17 cellular contexts compared by ENCODE assay signal in genomic region chr17:56831364-56832095, GRCh38. TPM values are rescaled to one million over a fixed set of nuclear protein-coding genes. Genes with fewer than 3 reads are reported as not detected.
A peak's percentile ranks its signal among the peaks of the same experiment; 100 is the strongest.
DNase-seq lines count a peak whose midpoint lies in the region; ATAC-seq, FAIRE-seq and TF ChIP-seq lines count a peak whose summit lies in the region.
"Had no signal": no experiment of that assay in that cellular context is flagged by ENCODE, and none has a peak within 500 bp of the region (broad histone marks: within the 10 kb centered on the region; RNA-seq: fewer than 3 reads in every experiment).

No MANE protein-coding gene starts in this region.

- no peak overlapping the region for H4K91ac ChIP-seq in H1 (replicated peaks; ENCODE audit: insufficient read length, low read length)
- H4K91ac ChIP-seq in H9 (ENCODE audit: insufficient read length, low read depth, low read length): no peak overlapping the region

- H3K18ac ChIP-seq in H1 (ENCODE audit: extremely low read depth, low read length) (no peak overlapping the region), H9 (ENCODE audit: insufficient read length, low read depth, low read length) (no peak overlapping the region)

- H4K8ac ChIP-seq in H1 (ENCODE audit: extremely low read depth, insufficient read depth, low read length): no peak overlapping the region
- no peak overlapping the region for H4K8ac ChIP-seq in H9 (replicated peaks; ENCODE audit: insufficient read length, low read depth, low read length)

- TF ChIP-seq EP300 in SK-N-SH (IDR thresholded peaks at IDR 0.05; ENCODE audit: borderline replicate concordance in 1 of 2, low read depth in 1 of 2, low read length in 1 of 2): no peak
- no peak for TF ChIP-seq EP300 in H1 (IDR thresholded peaks at IDR 0.05; ENCODE audit: borderline replicate concordance in 1 of 2, low read depth in 2 of 2, low read length in 2 of 2)

- H3K14ac ChIP-seq in H1 (ENCODE audit: insufficient read length) (no peak overlapping the region), H9 (ENCODE audit: insufficient read depth, low read length) (no peak overlapping the region)

- peak overlapping the region in 1 of 2 experiments; percentile 79; a peak in 1 of 5 replicates for H3K4me3 Mint-ChIP-seq in H9

- H3K23ac ChIP-seq in H1 (ENCODE audit: insufficient read length): no peak overlapping the region
- no peak overlapping the region for H3K23ac ChIP-seq in H9 (ENCODE audit: insufficient read length, low read depth, low read length)

- H2AFZ ChIP-seq in SK-N-SH (ENCODE audit: low read depth) (no peak overlapping the region), PC-3 (ENCODE audit: low read length) (no peak overlapping the region), H1 (ENCODE audit: low read length) (no peak overlapping the region), H9 (ENCODE audit: low read length) (no peak overlapping the region)

- FAIRE-seq in H1 (lab: Jason Lieb, UNC): no peak

- H3K27me3 ChIP-seq in SK-N-SH (ENCODE audit: insufficient read depth) (no peaks in the 10 kb centered on the region), BLaER1 (no peaks in the 10 kb centered on the region), PC-3 (ENCODE audit: low read length) (no peaks in the 10 kb centered on the region), H1 (replicated peaks in 1 of 4; ENCODE audit: control insufficient read depth in 3 of 4, extremely low read depth in 1 of 4, insufficient read depth in 3 of 4, low read length in 3 of 4) (peaks cover 0 to 8% (median 6%) of the 10 kb centered on the region in 4 experiments; a peak in 6 of 7 replicates), H9 (ENCODE audit: insufficient read depth, low read length) (peaks cover 5% of the 10 kb centered on the region; the same call in 1 of the 2 replicates), MG63 (no peaks in the 10 kb centered on the region)
- H3K27me3 ChIP-seq: esophagus squamous epithelium, thyroid gland had no signal

- H3K9ac ChIP-seq in SK-N-SH (no peak overlapping the region), BLaER1 (peak overlapping the region; percentile 88; the same call in 1 of the 2 replicates), PC-3 (ENCODE audit: low read length) (no peak overlapping the region), H1 (replicated peaks in 1 of 4; ENCODE audit: extremely low read depth in 1 of 4, low read depth in 3 of 4, low read length in 3 of 4) (no peak overlapping the region), H9 (ENCODE audit: extremely low read depth, insufficient read length, low read length) (no peak overlapping the region)

- H2BK5ac ChIP-seq in H1 (ENCODE audit: low read depth, low read length) (no peak overlapping the region), H9 (ENCODE audit: insufficient read length, low read length) (no peak overlapping the region)

- H3K56ac ChIP-seq in H1 (replicated peaks; ENCODE audit: insufficient read length, low read depth, low read length): no peak overlapping the region
- H3K56ac ChIP-seq in H9 (ENCODE audit: insufficient read length, low read depth, low read length): no peak overlapping the region

- H3K4ac ChIP-seq in H1 (replicated peaks; ENCODE audit: insufficient read length, low read depth, low read length) (no peak overlapping the region), H9 (ENCODE audit: low read depth, low read length) (no peak overlapping the region)

- no peak overlapping the region for H3T11ph ChIP-seq in H9 (ENCODE audit: low read length)

- CTCF ChIA-PET in SK-N-SH (lab: Yijun Ruan, JAX) (interaction anchor here (0.6 to 2.1 kb wide), 2 partner anchors 12 to 20 kb away, joined by 3 to 15 read pairs; no protein-coding TSS in a partner anchor), PC-3 (lab: Charles Lee) (no interaction called here), H1 (lab: Charles Lee; ENCODE audit: partially characterized antibody) (interaction anchor here (0.7 to 1.1 kb wide), 4 partner anchors 12 to 129 kb away, joined by 3 to 5 read pairs (median 4); partner anchors contain the start of gene COIL)

- H3K79me2 ChIP-seq in SK-N-SH (ENCODE audit: insufficient read depth) (peaks cover 51% of the 10 kb centered on the region), PC-3 (ENCODE audit: low read length) (peaks cover 58% of the 10 kb centered on the region), H1 (ENCODE audit: control insufficient read depth in 1 of 2, insufficient read depth in 2 of 2, low read length in 2 of 2) (peaks cover 0 to 8% of the 10 kb centered on the region in 2 experiments; a peak in 1 of 4 replicates), H9 (ENCODE audit: insufficient read depth, low read length) (no peaks in the 10 kb centered on the region; the same call in 1 of the 2 replicates)

- DNase-seq in SK-N-SH (no peak), PC-3 (no peak), H1 (ENCODE audit: low read depth in 1 of 2, low spot score in 2 of 2) (no peak), H9 (no peak), MG63 (no peak), ecto neural progenitor cell (ENCODE audit: low spot score) (no peak)
- DNase-seq: 8988T; esophagus squamous epithelium; NCI-H1105 treated with DMSO at 0.1 percent for 48 hours; NCI-H2171; NK-92 treated with Interleukin-12 subunit alpha and Interleukin-12 subunit beta, amount 100 ng/mL, for 24 hours; stimulated activated CD4-positive, alpha-beta T cell treated with anti-CD3 and anti-CD28 coated beads, Interleukin-2, amount 100 ng/mL, for 48 hours; thyroid gland had no signal

- H3K9me3 ChIP-seq in SK-N-SH: no peaks in the 10 kb centered on the region
- H3K9me3 ChIP-seq in BLaER1: no peaks in the 10 kb centered on the region
- no peaks in the 10 kb centered on the region for H3K9me3 ChIP-seq in PC-3 (ENCODE audit: low read length)
- no peaks in the 10 kb centered on the region; a peak in 1 of 4 replicates for H3K9me3 ChIP-seq in H1 (ENCODE audit: insufficient read depth in 2 of 2, low read depth in 1 of 2, low read length in 1 of 2)
- H3K9me3 ChIP-seq in H9 (ENCODE audit: control insufficient read depth, low read depth, low read length): no peaks in the 10 kb centered on the region
- no peaks in the 10 kb centered on the region for H3K9me3 ChIP-seq in MG63
- H3K9me3 ChIP-seq: esophagus squamous epithelium, thyroid gland had no signal

- ATAC-seq in SK-N-SH treated with all-trans-retinoic acid at 6 μM for 48 hours (no peak), PC-3 (no peak)
- ATAC-seq: Right ventricle myocardium inferior had no signal

- H3K4me1 Mint-ChIP-seq in H9: peaks cover 15 to 22% of the 10 kb centered on the region in 2 experiments

- intact Hi-C loops in PC-3 (cut with micrococcal nuclease): no loop called here

- TF ChIP-seq RAD21 in SK-N-SH (IDR thresholded peaks at IDR 0.05; ENCODE audit: low read length): no peak
- TF ChIP-seq RAD21 in H1 (IDR thresholded peaks at IDR 0.05 in 1 of 2, conservative IDR thresholded peaks at IDR 0.05 in 1 of 2; ENCODE audit: low read depth in 2 of 2, low read length in 2 of 2): no peak

- H3K4me3 ChIP-seq in SK-N-SH (ENCODE audit: low read depth in 2 of 2, low read length in 1 of 2): peak overlapping the region in 1 of 2 experiments; percentile 74; a peak in 2 of 4 replicates
- H3K4me3 ChIP-seq in BLaER1: peak overlapping the region; percentile 97
- peak overlapping the region; percentile 74; the same call in 1 of the 2 replicates for H3K4me3 ChIP-seq in PC-3 (ENCODE audit: low read length)
- H3K4me3 ChIP-seq in H1 (ENCODE audit: extremely low read depth in 1 of 4, insufficient read depth in 2 of 4, low read depth in 3 of 4, low read length in 4 of 4): no peak overlapping the region
- H3K4me3 ChIP-seq in MG63: no peak overlapping the region
- H3K4me3 ChIP-seq: thyroid gland had no signal

- H4K5ac ChIP-seq in H1 (ENCODE audit: insufficient read length, low read depth, low read length): no peak overlapping the region
- no peak overlapping the region for H4K5ac ChIP-seq in H9 (ENCODE audit: insufficient read length, low read depth, low read length)

- H3F3A ChIP-seq in SK-N-SH (replicated peaks; ENCODE audit: insufficient read depth) (peaks cover 4% of the 10 kb centered on the region), PC-3 (ENCODE audit: low read length, unreplicated experiment) (no peaks in the 10 kb centered on the region)

- no peak overlapping the region; a peak in 1 of 7 replicates for H3K27ac Mint-ChIP-seq in H9
- H3K27ac Mint-ChIP-seq: mesothelial cell of epicardium had no signal

- no peak for TF ChIP-seq POLR2A in H1 (IDR thresholded peaks at IDR 0.05; ENCODE audit: control extremely low read depth in 1 of 2, low read depth in 2 of 2, low read length in 2 of 2)

- H3K9me2 ChIP-seq in SK-N-SH (no peaks in the 10 kb centered on the region), PC-3 (replicated peaks; ENCODE audit: low read length) (no peaks in the 10 kb centered on the region)

- POLR2A ChIA-PET in SK-N-SH (lab: Yijun Ruan, JAX) (no interaction called here), PC-3 (lab: Charles Lee; ENCODE audit: unreplicated experiment) (interaction anchor here (0.7 kb wide), 1 partner anchor 141 kb away, joined by 3 read pairs; no protein-coding TSS in a partner anchor), H1 (lab: Charles Lee; ENCODE audit: partially characterized antibody) (interaction anchor here (1.7 kb wide), 1 partner anchor 12 kb away, joined by 4 read pairs; no protein-coding TSS in a partner anchor)

- no peak overlapping the region for H2BK12ac ChIP-seq in H1 (ENCODE audit: low read depth, low read length)
- no peak overlapping the region for H2BK12ac ChIP-seq in H9 (ENCODE audit: insufficient read length, low read depth, low read length)

- H3K79me1 ChIP-seq in H1 (ENCODE audit: low read depth, low read length) (no peaks in the 10 kb centered on the region; the same call in 1 of the 2 replicates), H9 (ENCODE audit: insufficient read depth, low read depth, low read length, poor library complexity, severe bottlenecking) (no peaks in the 10 kb centered on the region)

- H2BK20ac ChIP-seq in H1 (ENCODE audit: low read length) (no peak overlapping the region), H9 (ENCODE audit: low read depth, low read length, poor library complexity, severe bottlenecking) (no peak overlapping the region)

- peaks cover 14 to 20% (median 16%) of the 10 kb centered on the region in 3 experiments for H3K36me3 Mint-ChIP-seq in H9 (ENCODE audit: insufficient read depth in 1 of 3, low read depth in 3 of 3)

- H4K20me1 ChIP-seq in SK-N-SH (ENCODE audit: insufficient read depth) (no peaks in the 10 kb centered on the region), BLaER1 (peaks cover 66% of the 10 kb centered on the region), PC-3 (ENCODE audit: low read length) (peaks cover 14% of the 10 kb centered on the region; the same call in 1 of the 2 replicates), H1 (replicated peaks in 1 of 2; ENCODE audit: control insufficient read depth in 1 of 2, insufficient read depth in 2 of 2, low read length in 2 of 2) (peaks cover 0 to 12% of the 10 kb centered on the region in 2 experiments), H9 (ENCODE audit: control insufficient read depth, insufficient read depth, insufficient read length) (no peaks in the 10 kb centered on the region)

- H2AK5ac ChIP-seq in H1 (ENCODE audit: low read depth, low read length) (peak overlapping the region; percentile 58; the same call in 1 of the 2 replicates), H9 (ENCODE audit: insufficient read length, low read length) (no peak overlapping the region)

- H3K36me3 ChIP-seq in SK-N-SH (replicated peaks in 1 of 2; ENCODE audit: control insufficient read depth in 1 of 2, insufficient read depth in 2 of 2, low read length in 1 of 2) (peaks cover 0 to 10% of the 10 kb centered on the region in 2 experiments), BLaER1 (peaks cover 41% of the 10 kb centered on the region), PC-3 (ENCODE audit: low read depth, low read length) (no peaks in the 10 kb centered on the region; the same call in 1 of the 2 replicates), H1 (ENCODE audit: control insufficient read depth in 2 of 4, insufficient read depth in 4 of 4, low read length in 3 of 4) (no peaks in the 10 kb centered on the region; a peak in 1 of 8 replicates), MG63 (peaks cover 13% of the 10 kb centered on the region)
- H3K36me3 ChIP-seq: thyroid gland had no signal

- no peak overlapping the region for H2BK15ac ChIP-seq in H1 (ENCODE audit: low read length)
- H2BK15ac ChIP-seq in H9 (ENCODE audit: low read depth, low read length): no peak overlapping the region

- peaks cover 40% of the 10 kb centered on the region for H3K27me3 Mint-ChIP-seq in H9 (ENCODE audit: low read depth)

- no TSS peak for BruUV-seq in PC-3 (replicated peaks; lab: Mats Ljungman, UMichigan)

- H3K9me3 Mint-ChIP-seq in H9: no peaks in the 10 kb centered on the region; a peak in 1 of 5 replicates
- H3K9me3 Mint-ChIP-seq: mesothelial cell of epicardium had no signal

- no peak overlapping the region for H3K27ac ChIP-seq in SK-N-SH (ENCODE audit: low read depth in 2 of 2, low read length in 1 of 2)
- H3K27ac ChIP-seq in BLaER1: peak overlapping the region; percentile 90; the same call in 1 of the 2 replicates
- no peak overlapping the region for H3K27ac ChIP-seq in PC-3 (ENCODE audit: low read length)
- H3K27ac ChIP-seq in H1 (ENCODE audit: low read depth, low read length): no peak overlapping the region
- H3K27ac ChIP-seq in H9 (ENCODE audit: insufficient read length, low read depth, low read length): no peak overlapping the region
- H3K27ac ChIP-seq: thyroid gland had no signal

- no peak for TF ChIP-seq CTCF in SK-N-SH (IDR thresholded peaks at IDR 0.05)
- TF ChIP-seq CTCF in PC-3 (conservative IDR thresholded peaks at IDR 0.05; ENCODE audit: low read depth, low read length): no peak
- no peak for TF ChIP-seq CTCF in H1 (IDR thresholded peaks at IDR 0.05; ENCODE audit: control extremely low read depth in 1 of 3, insufficient read depth in 1 of 3, low read depth in 1 of 3, low read length in 3 of 3)
- no peak for TF ChIP-seq CTCF in H9 (conservative IDR thresholded peaks at IDR 0.05)

- 97% methylated on average over 16 of the region's 16 CpGs for WGBS in SK-N-SH (ENCODE audit: low lambda C conversion rate)
- 84% methylated on average over 16 of the region's 16 CpGs; no CpG with 5 or more reads in 1 of the 2 experiments for WGBS in H1 (ENCODE audit: extremely low coverage in 1 of 2, insufficient coverage in 1 of 2, insufficient read length in 1 of 2, insufficient replicate concordance in 2 of 2, low coverage in 1 of 2, low lambda C conversion rate in 2 of 2, missing lambda C conversion rate in 1 of 2), 2 experiments
- no CpG with 5 or more reads among the region's 16 CpGs for WGBS in H9 (ENCODE audit: extremely low coverage, insufficient read length, low lambda C conversion rate)

- peaks cover 9 to 21% of the 10 kb centered on the region in 2 experiments; a peak in 3 of 4 replicates for H3K4me1 ChIP-seq in SK-N-SH (ENCODE audit: control insufficient read depth in 1 of 2, insufficient read depth in 2 of 2, low read depth in 1 of 2, low read length in 1 of 2)
- peaks cover 38% of the 10 kb centered on the region for H3K4me1 ChIP-seq in BLaER1
- H3K4me1 ChIP-seq in PC-3 (ENCODE audit: insufficient read depth, low read length): peaks cover 31% of the 10 kb centered on the region
- peaks cover 0 to 9% (median 5%) of the 10 kb centered on the region in 4 experiments; a peak in 5 of 7 replicates for H3K4me1 ChIP-seq in H1 (replicated peaks in 1 of 4; ENCODE audit: control insufficient read depth in 3 of 4, insufficient read depth in 4 of 4, low read length in 3 of 4)
- H3K4me1 ChIP-seq in H9 (ENCODE audit: insufficient read depth, low read length): no peaks in the 10 kb centered on the region; the same call in 1 of the 2 replicates

- peaks cover 18% of the 10 kb centered on the region for H3K23me2 ChIP-seq in H1 (ENCODE audit: low read depth, low read length)
- H3K23me2 ChIP-seq in H9 (ENCODE audit: insufficient read length, low read depth, low read length, poor library complexity, severe bottlenecking): peaks cover 15% of the 10 kb centered on the region

- no peak overlapping the region for H2BK120ac ChIP-seq in H1 (replicated peaks; ENCODE audit: low read depth, low read length)
- H2BK120ac ChIP-seq in H9 (ENCODE audit: low read depth, low read length, poor library complexity, severe bottlenecking): no peak overlapping the region

- H3K4me2 ChIP-seq in SK-N-SH (peak overlapping the region; percentile 97), BLaER1 (peak overlapping the region; percentile 98), PC-3 (ENCODE audit: low read length) (peak overlapping the region; percentile 87), H1 (ENCODE audit: insufficient read depth in 1 of 2, low read depth in 2 of 2, low read length in 2 of 2) (peak overlapping the region; percentile 66 to 98; a peak in 1 of 4 replicates), H9 (ENCODE audit: insufficient read depth, insufficient read length, low read length) (no peak overlapping the region)

RNA-seq across cellular contexts. Expression of gene C17orf67, which starts 2.2 kb away (rescaled TPM):
- polyA plus RNA-seq in SK-N-SH (2012; rRNA removed): 1.6 and 1.7 TPM in 2 replicates
- polyA plus RNA-seq in SK-N-SH (2012; cell fraction: cytosol; rRNA removed): 1.6 and 1.9 TPM in 2 replicates
- polyA plus RNA-seq in SK-N-SH (2012; cell fraction: nucleus; rRNA removed): 3.7 and 5.1 TPM in 2 replicates
- total RNA-seq in PC-3 (2014; rRNA removed): 2.3 and 4.4 TPM in 2 replicates
- total RNA-seq in H1 (2021; fragmentation: NEBNext Ultra II Directional; extraction: Animal tissue kit (Norgen Biotek cat#: 25700)): 1.9 and 2.2 TPM in 2 replicates
- polyA plus RNA-seq in H1 (2011; rRNA removed): 0.52 and 0.67 TPM in 2 replicates
- polyA plus RNA-seq in H1 (2011; cell fraction: cytosol; rRNA removed): 0.72 TPM
- 1.0 TPM for polyA plus RNA-seq in H1 (2011; cell fraction: nucleus; rRNA removed)
- 1.1 to 1.4 TPM (median 1.1 TPM) in 4 replicates for polyA plus RNA-seq in H1 (2012, experiment 1 of 2)
- 0.28 TPM for polyA plus RNA-seq in H1 (2012, experiment 2 of 2)
- polyA plus RNA-seq in H1 (2013, experiment 1 of 2): 1.4 TPM
- 1.0 TPM for polyA plus RNA-seq in H1 (2013, experiment 2 of 2)
- 0.32 and 0.61 TPM in 2 replicates for polyA minus RNA-seq in H1 (2011; rRNA and poly(A)+ RNA removed)
- 0.51 TPM for polyA minus RNA-seq in H1 (2011; cell fraction: cytosol; rRNA and poly(A)+ RNA removed)
- polyA minus RNA-seq in H1 (2011; cell fraction: nucleus; rRNA and poly(A)+ RNA removed): 0.50 TPM
- 0.88 and 1.0 TPM in 2 replicates for total RNA-seq in H9 (2021)
- 0.63 TPM in 1 of 2 replicates, not detected in the other for total RNA-seq in MG63 (2014; rRNA removed; shearing (Covaris generic); ENCODE audit: low replicate concordance)

RNA-seq across cellular contexts. Expression of gene DGKE, which starts 2.4 kb away (rescaled TPM):
- polyA plus RNA-seq in SK-N-SH (2012; rRNA removed): 2.4 and 2.8 TPM in 2 replicates
- 1.9 and 2.0 TPM in 2 replicates for polyA plus RNA-seq in SK-N-SH (2012; cell fraction: cytosol; rRNA removed)
- 13.8 and 15.7 TPM in 2 replicates for polyA plus RNA-seq in SK-N-SH (2012; cell fraction: nucleus; rRNA removed)
- 8.4 and 12.4 TPM in 2 replicates for total RNA-seq in PC-3 (2014; rRNA removed)
- total RNA-seq in H1 (2021; fragmentation: NEBNext Ultra II Directional; extraction: Animal tissue kit (Norgen Biotek cat#: 25700)): 7.4 and 7.7 TPM in 2 replicates
- 1.7 and 3.1 TPM in 2 replicates for polyA plus RNA-seq in H1 (2011; rRNA removed)
- polyA plus RNA-seq in H1 (2011; cell fraction: cytosol; rRNA removed): 1.8 TPM
- polyA plus RNA-seq in H1 (2011; cell fraction: nucleus; rRNA removed): 5.8 TPM
- 1.7 to 3.9 TPM (median 2.7 TPM) in 4 replicates for polyA plus RNA-seq in H1 (2012, experiment 1 of 2)
- 0.50 TPM for polyA plus RNA-seq in H1 (2012, experiment 2 of 2)
- 7.5 TPM for polyA plus RNA-seq in H1 (2013, experiment 1 of 2)
- 7.1 TPM for polyA plus RNA-seq in H1 (2013, experiment 2 of 2)
- 4.4 and 6.0 TPM in 2 replicates for polyA minus RNA-seq in H1 (2011; rRNA and poly(A)+ RNA removed)
- 1.9 TPM for polyA minus RNA-seq in H1 (2011; cell fraction: cytosol; rRNA and poly(A)+ RNA removed)
- polyA minus RNA-seq in H1 (2011; cell fraction: nucleus; rRNA and poly(A)+ RNA removed): 15.4 TPM
- total RNA-seq in H9 (2021): 3.8 and 4.9 TPM in 2 replicates
- 4.0 and 7.9 TPM in 2 replicates for total RNA-seq in MG63 (2014; rRNA removed; shearing (Covaris generic); ENCODE audit: low replicate concordance)

Comparison
In these comparisons a context has a peak if more than half of its experiments do, and no peak if none do; other contexts are left out.
1. H3K4me3 ChIP-seq: peak in BLaER1 (single experiment) and PC-3 (single experiment); none in H1 (0 of 4) and MG63 (single experiment).